Comparison of ENCODE assay signal across 10 cellular contexts in the genomic region with DNA sequence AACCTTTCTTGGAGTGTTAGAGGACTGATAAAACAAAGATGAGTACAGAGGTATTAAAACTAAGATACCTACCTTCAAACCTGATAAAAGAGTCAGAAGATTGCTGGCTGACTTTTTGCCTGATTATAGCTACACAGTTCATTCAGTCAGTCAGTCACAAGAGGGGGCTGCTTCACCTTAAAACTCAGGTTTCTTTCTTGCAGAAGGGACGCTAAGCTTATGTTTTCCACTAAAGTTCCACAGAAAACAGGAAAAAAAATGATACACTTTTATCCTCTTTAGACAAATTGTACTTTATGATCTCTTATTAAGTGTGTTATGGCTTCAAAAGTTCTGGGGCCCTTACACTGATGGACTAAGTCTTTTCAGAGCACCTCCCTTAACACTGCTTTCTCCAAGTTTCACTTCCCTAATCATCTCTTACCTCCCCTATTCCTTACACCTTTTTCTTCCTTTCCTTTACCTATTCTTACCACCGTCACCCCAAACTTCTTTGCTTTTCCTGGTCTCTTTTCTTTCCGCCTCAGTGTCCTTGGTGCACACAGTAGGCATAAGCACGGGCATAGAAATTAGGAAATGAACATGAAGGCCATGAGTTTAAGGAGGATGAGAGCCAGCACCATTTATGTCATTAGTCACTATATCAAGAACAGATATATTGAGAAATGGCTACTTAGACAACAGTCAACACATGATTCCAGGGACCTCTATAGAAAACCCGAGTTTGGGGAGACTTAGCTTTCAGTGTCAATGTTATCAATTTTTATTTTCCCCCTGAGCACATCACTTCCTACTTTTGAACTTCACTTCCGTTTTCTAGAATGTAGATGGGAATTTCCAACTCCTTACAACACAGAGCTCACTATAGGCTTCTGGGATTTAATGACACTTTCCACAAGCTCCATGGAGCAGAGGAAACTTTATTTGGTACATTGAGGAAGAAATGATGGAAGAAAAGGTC.
A peak's percentile ranks its signal among the peaks of the same experiment; 100 is the strongest.
DNase-seq lines count a peak whose midpoint lies in the region; TF ChIP-seq lines count a peak whose summit lies in the region.
"Had no signal": no experiment of that assay in that cellular context is flagged by ENCODE, and none has a peak within 500 bp of the region (broad histone marks: within the 10 kb centered on the region; RNA-seq: fewer than 3 reads in every experiment).

No MANE protein-coding gene starts in this region.

- H3K36me3 ChIP-seq in CD4-positive, alpha-beta memory T cell (ENCODE audit: insufficient read depth, low read length) = no peaks in the 10 kb centered on the region
- H3K36me3 ChIP-seq in HEK293 (ENCODE audit: control insufficient read depth in 2 of 2, insufficient read depth in 1 of 2, low read length in 2 of 2) = no peaks in the 10 kb centered on the region
- H3K36me3 ChIP-seq: thoracic aorta had no signal

- no peaks in the 10 kb centered on the region for H3K9me3 Mint-ChIP-seq in CD4-positive, alpha-beta memory T cell
- no peaks in the 10 kb centered on the region for H3K9me3 Mint-ChIP-seq in activated T-helper 1 cell treated with anti-CD3 and anti-CD28 coated beads, Interleukin-12 subunit alpha, Interleukin-12 subunit beta, Interleukin-2, Interleukin-4 antibody, amounts not matched to agents 30 ng/mL and 10 ng/mL and 1 ng/mL, durations not matched to agents 14 hours and 24 hours and 36 hours

- CTCF ChIA-PET in CD4-positive, alpha-beta memory T cell (lab: Charles Lee; ENCODE audit: partially characterized antibody) = interaction anchor here (0.7 to 2.9 kb wide), 9 partner anchors 9 to 805 kb away, joined by 3 to 19 read pairs (median 4); no protein-coding TSS in a partner anchor
- CTCF ChIA-PET in HEK293 (lab: Yijun Ruan, JAX) = interaction anchor here (0.6 to 2.9 kb wide), 8 partner anchors 10 to 348 kb away, joined by 3 to 22 read pairs (median 4); no protein-coding TSS in a partner anchor

- no peaks in the 10 kb centered on the region for H3K27me3 Mint-ChIP-seq in CD4-positive, alpha-beta memory T cell
- H3K27me3 Mint-ChIP-seq in activated T-helper 1 cell treated with anti-CD3 and anti-CD28 coated beads, Interleukin-12 subunit alpha, Interleukin-12 subunit beta, Interleukin-2, Interleukin-4 antibody, amounts not matched to agents 30 ng/mL and 10 ng/mL and 1 ng/mL, durations not matched to agents 14 hours and 24 hours and 36 hours (ENCODE audit: insufficient read depth) = no peaks in the 10 kb centered on the region

- DNase-seq in CD4-positive, alpha-beta memory T cell = peak in 1 of 5 donors; percentile 32
- no peak for DNase-seq in activated T-helper 1 cell treated with anti-CD3 and anti-CD28 coated beads, Interleukin-12 subunit alpha, Interleukin-12 subunit beta, Interleukin-2, Interleukin-4 antibody, amounts not matched to agents 30 ng/mL and 10 ng/mL and 1 ng/mL, durations not matched to agents 14 hours and 24 hours and 36 hours (ENCODE audit: low spot score)
- peak; percentile 31 for DNase-seq in kidney tubule cell (ENCODE audit: low spot score)
- no peak for DNase-seq in DMS79 treated with DMSO at 0.1 percent for 48 hours (lab: John Stamatoyannopoulos, UW)
- DNase-seq in stimulated activated CD8-positive, alpha-beta memory T cell treated with anti-CD3 and anti-CD28 coated beads, Interleukin-4, amount 100 ng/mL, for 48 hours = no peak
- DNase-seq in cardiac septum (ENCODE audit: low spot score) = no peak
- DNase-seq in islet precursor cell = no peak
- DNase-seq: activated CD4-positive, alpha-beta T cell treated with anti-CD3 and anti-CD28 coated beads, Interleukin-2, amount 50 U/mL, for 4 hours had no signal

- H3K4me3 ChIP-seq in CD4-positive, alpha-beta memory T cell (ENCODE audit: low read length in 2 of 2) = no peak overlapping the region
- H3K4me3 ChIP-seq in HEK293 (ENCODE audit: low read depth, low read length) = no peak overlapping the region
- H3K4me3 ChIP-seq: thoracic aorta had no signal

- no peaks in the 10 kb centered on the region for H3K9me3 ChIP-seq in CD4-positive, alpha-beta memory T cell (ENCODE audit: control insufficient read depth in 1 of 2, low read length in 2 of 2)
- H3K9me3 ChIP-seq in HEK293 (ENCODE audit: control insufficient read depth, insufficient read depth, low read depth, low read length) = no peaks in the 10 kb centered on the region
- H3K9me3 ChIP-seq: thoracic aorta had no signal

- H3K4me3 Mint-ChIP-seq in CD4-positive, alpha-beta memory T cell = peak overlapping the region; percentile 70 to 86 (median 78)
- peak overlapping the region; percentile 90 for H3K4me3 Mint-ChIP-seq in activated T-helper 1 cell treated with anti-CD3 and anti-CD28 coated beads, Interleukin-12 subunit alpha, Interleukin-12 subunit beta, Interleukin-2, Interleukin-4 antibody, amounts not matched to agents 30 ng/mL and 10 ng/mL and 1 ng/mL, durations not matched to agents 14 hours and 24 hours and 36 hours

- peak overlapping the region; percentile 46 for H3K27ac ChIP-seq in CD4-positive, alpha-beta memory T cell (ENCODE audit: low read depth, low read length)
- no peak overlapping the region for H3K27ac ChIP-seq in HEK293 (ENCODE audit: extremely low read depth, low read depth, low read length)
- H3K27ac ChIP-seq: thoracic aorta had no signal

- POLR2A ChIA-PET in CD4-positive, alpha-beta memory T cell (lab: Charles Lee; ENCODE audit: partially characterized antibody) = interaction anchor here (0.8 to 3.3 kb wide), 19 partner anchors 9 to 467 kb away, joined by 3 to 28 read pairs (median 8); a partner anchor contains a TSS
- POLR2A ChIA-PET in HEK293 (lab: Yijun Ruan, JAX) = no interaction called here

- TF ChIP-seq CTCF in HEK293 (tag by site-specific recombination; IDR thresholded peaks at IDR 0.05) = no peak

- peak overlapping the region; percentile 82 to 95 (median 88) for H3K27ac Mint-ChIP-seq in CD4-positive, alpha-beta memory T cell
- peak overlapping the region; percentile 79 for H3K27ac Mint-ChIP-seq in activated T-helper 1 cell treated with anti-CD3 and anti-CD28 coated beads, Interleukin-12 subunit alpha, Interleukin-12 subunit beta, Interleukin-2, Interleukin-4 antibody, amounts not matched to agents 30 ng/mL and 10 ng/mL and 1 ng/mL, durations not matched to agents 14 hours and 24 hours and 36 hours

- H3K36me3 Mint-ChIP-seq in CD4-positive, alpha-beta memory T cell = no peaks in the 10 kb centered on the region
- H3K36me3 Mint-ChIP-seq in activated T-helper 1 cell treated with anti-CD3 and anti-CD28 coated beads, Interleukin-12 subunit alpha, Interleukin-12 subunit beta, Interleukin-2, Interleukin-4 antibody, amounts not matched to agents 30 ng/mL and 10 ng/mL and 1 ng/mL, durations not matched to agents 14 hours and 24 hours and 36 hours (ENCODE audit: low read depth) = peaks cover 3% of the 10 kb centered on the region

- H3K4me1 ChIP-seq in CD4-positive, alpha-beta memory T cell (ENCODE audit: insufficient read depth, low read length) = peaks cover 4% of the 10 kb centered on the region
- no peaks in the 10 kb centered on the region for H3K4me1 ChIP-seq in HEK293 (ENCODE audit: control insufficient read depth, insufficient read depth, low read length)

- H3K4me1 Mint-ChIP-seq in CD4-positive, alpha-beta memory T cell = peaks cover 2 to 12% (median 6%) of the 10 kb centered on the region in 4 donors
- peaks cover 21% of the 10 kb centered on the region for H3K4me1 Mint-ChIP-seq in activated T-helper 1 cell treated with anti-CD3 and anti-CD28 coated beads, Interleukin-12 subunit alpha, Interleukin-12 subunit beta, Interleukin-2, Interleukin-4 antibody, amounts not matched to agents 30 ng/mL and 10 ng/mL and 1 ng/mL, durations not matched to agents 14 hours and 24 hours and 36 hours (ENCODE audit: low read depth)

- H3K27me3 ChIP-seq in CD4-positive, alpha-beta memory T cell (ENCODE audit: insufficient read depth, low read length) = no peaks in the 10 kb centered on the region

- intact Hi-C loops in CD4-positive, alpha-beta memory T cell (cut with micrococcal nuclease) = loop anchor here (2.0 to 5.0 kb wide), 2 partner anchors 434 to 450 kb away; no protein-coding TSS in a partner anchor
- intact Hi-C loops in activated T-helper 1 cell treated with anti-CD3 and anti-CD28 coated beads, Interleukin-12 subunit alpha, Interleukin-12 subunit beta, Interleukin-2, Interleukin-4 antibody, amounts not matched to agents 30 ng/mL and 10 ng/mL and 1 ng/mL, durations not matched to agents 14 hours and 24 hours and 36 hours (cut with micrococcal nuclease) = loop anchor here (2.0 to 5.0 kb wide), 5 partner anchors 40 to 434 kb away; no protein-coding TSS in a partner anchor
- intact Hi-C loops in cardiac septum (cut with DNase I) = no loop called here

TF ChIP-seq in HEK293, 187 proteins besides CTCF, POLR2A, EP300 and RAD21:
- TF ChIP-seq GLI4 (tag by site-specific recombination; IDR thresholded peaks at IDR 0.05) = no peak
- peak; percentile 22; the same call in 1 of the 2 replicates for TF ChIP-seq ZNF654 (tag by site-specific recombination; IDR thresholded peaks at IDR 0.05; ENCODE audit: low read depth)
TF ChIP-seq in HEK293: peak in this region for 1.
